ENCODE assay signal across 18 cellular contexts in genomic region chr21:14531927-14532326, GRCh38. TPM values are rescaled to one million over a fixed set of nuclear protein-coding genes. Genes with fewer than 3 reads are reported as not detected.
DNase-seq lines count a peak whose midpoint lies in the region; ATAC-seq, FAIRE-seq and TF ChIP-seq lines count a peak whose summit lies in the region.
"Had no signal": no experiment of that assay in that cellular context is flagged by ENCODE, and none has a peak within 500 bp of the region (broad histone marks: within the 10 kb centered on the region; RNA-seq: fewer than 3 reads in every experiment).

No MANE protein-coding gene starts in this region.

- 58% methylated on average over 3 of the region's 3 CpGs for WGBS in GM12878 (ENCODE audit: insufficient coverage, insufficient replicate concordance, low lambda C conversion rate, missing lambda C conversion rate)

- peaks cover 61% of the 10 kb centered on the region for H3K36me3 Mint-ChIP-seq in activated naive CD4-positive, alpha-beta T cell treated with anti-CD3 and anti-CD28 coated beads, Interleukin-2, amount 10 ng/mL, durations not matched to agents 7 days and 5 days
- peaks cover 56% of the 10 kb centered on the region for H3K36me3 Mint-ChIP-seq in stimulated activated memory B cell treated with anti-CD40 and anti-IgM and Interleukin-4, amounts not matched to agents 10 μg/mL and 1 μg/mL and 100 μg/mL, for 72 hours

- no peak for FAIRE-seq in GM12878 (lab: Jason Lieb, UNC)

- peaks cover 9% of the 10 kb centered on the region for H3K9me3 ChIP-seq in GM12878 (replicated peaks; ENCODE audit: control insufficient read depth, insufficient read depth, low read length)

- H3K27me3 Mint-ChIP-seq in activated naive CD4-positive, alpha-beta T cell treated with anti-CD3 and anti-CD28 coated beads, Interleukin-2, amount 10 ng/mL, durations not matched to agents 7 days and 5 days, result no peaks in the 10 kb centered on the region
- no peaks in the 10 kb centered on the region for H3K27me3 Mint-ChIP-seq in stimulated activated memory B cell treated with anti-CD40 and anti-IgM and Interleukin-4, amounts not matched to agents 10 μg/mL and 1 μg/mL and 100 μg/mL, for 72 hours

- CTCF ChIA-PET in activated naive CD4-positive, alpha-beta T cell treated with anti-CD3 and anti-CD28 coated beads, Interleukin-2, amount 10 ng/mL, durations not matched to agents 7 days and 5 days (lab: Charles Lee), result interaction anchor here (0.8 to 1.8 kb wide), 2 partner anchors 79 to 82 kb away, joined by 3 to 6 read pairs; no protein-coding TSS in a partner anchor
- CTCF ChIA-PET in GM12878 (lab: Yijun Ruan, JAX), result interaction anchor here (1.1 to 1.6 kb wide), 2 partner anchors 77 to 155 kb away, joined by 3 read pairs; no protein-coding TSS in a partner anchor

- peak; percentile 43 for DNase-seq in activated naive CD4-positive, alpha-beta T cell treated with Interleukin-2 at 50 U/mL for 16 hours
- DNase-seq in activated naive CD4-positive, alpha-beta T cell treated with anti-CD3 and anti-CD28 coated beads, Interleukin-2, amount 10 ng/mL, durations not matched to agents 7 days and 5 days, result no peak
- DNase-seq in NCI-H82 (lab: John Stamatoyannopoulos, UW) (peak; percentile 67), GM12878 (ENCODE audit: low read depth, low spot score) (no peak), kidney glomerular epithelial cell (lab: John Stamatoyannopoulos, UW) (no peak), EL (no peak)
- DNase-seq in stimulated activated CD8-positive, alpha-beta memory T cell treated with anti-CD3 and anti-CD28 coated beads, Interleukin-4, amount 100 ng/mL, for 48 hours, result no peak
- DNase-seq: activated CD4-positive, alpha-beta T cell treated with anti-CD3 and anti-CD28 coated beads for 1 hour; caudate nucleus; DMS153; foreskin fibroblast; HCEC 1CT; mammary epithelial cell; NCI-H1694 treated with DMSO at 0.1 percent for 48 hours; NCI-H69; occipital lobe had no signal

- SMC1A ChIA-PET in GM12878 (lab: Charles Lee; ENCODE audit: uncharacterized antibody, unreplicated experiment), result interaction anchor here (0.9 to 11.7 kb wide), 12 partner anchors 9 to 92 kb away, joined by 3 to 100 read pairs (median 4); no protein-coding TSS in a partner anchor

- ATAC-seq in GM12878, result no peak
- peak; percentile 41 for ATAC-seq in stimulated activated memory B cell treated with anti-CD40 and anti-IgM and Interleukin-4, amounts not matched to agents 10 μg/mL and 1 μg/mL and 100 μg/mL, for 72 hours

- peaks cover 71% of the 10 kb centered on the region for H3K4me1 Mint-ChIP-seq in activated naive CD4-positive, alpha-beta T cell treated with anti-CD3 and anti-CD28 coated beads, Interleukin-2, amount 10 ng/mL, durations not matched to agents 7 days and 5 days
- H3K4me1 Mint-ChIP-seq in stimulated activated memory B cell treated with anti-CD40 and anti-IgM and Interleukin-4, amounts not matched to agents 10 μg/mL and 1 μg/mL and 100 μg/mL, for 72 hours, result peaks cover 75% of the 10 kb centered on the region

- H3K9me3 Mint-ChIP-seq in activated naive CD4-positive, alpha-beta T cell treated with anti-CD3 and anti-CD28 coated beads, Interleukin-2, amount 10 ng/mL, durations not matched to agents 7 days and 5 days, result peaks cover 24% of the 10 kb centered on the region
- H3K9me3 Mint-ChIP-seq in stimulated activated memory B cell treated with anti-CD40 and anti-IgM and Interleukin-4, amounts not matched to agents 10 μg/mL and 1 μg/mL and 100 μg/mL, for 72 hours, result peaks cover 4% of the 10 kb centered on the region

- POLR2A ChIA-PET in GM12878 (lab: Charles Lee), result interaction anchor here (0.8 kb wide), 1 partner anchor 156 kb away, joined by 3 read pairs; no protein-coding TSS in a partner anchor

- H3K4me3 Mint-ChIP-seq in activated naive CD4-positive, alpha-beta T cell treated with anti-CD3 and anti-CD28 coated beads, Interleukin-2, amount 10 ng/mL, durations not matched to agents 7 days and 5 days, result no peak overlapping the region
- H3K4me3 Mint-ChIP-seq in stimulated activated memory B cell treated with anti-CD40 and anti-IgM and Interleukin-4, amounts not matched to agents 10 μg/mL and 1 μg/mL and 100 μg/mL, for 72 hours, result peak overlapping the region; percentile 67

- no peak for TF ChIP-seq POLR2A in GM12878 (IDR thresholded peaks at IDR 0.05; ENCODE audit: low read depth, low read length)

- TF ChIP-seq CTCF in GM12878 (IDR thresholded peaks at IDR 0.05 in 2 of 3, conservative IDR thresholded peaks at IDR 0.05 in 1 of 3; ENCODE audit: control insufficient read depth in 2 of 3, extremely low read depth in 1 of 3, insufficient read depth in 1 of 3, low read depth in 3 of 3, low read length in 3 of 3), result no peak

- H3K36me3 ChIP-seq in GM12878 (ENCODE audit: control insufficient read depth in 2 of 2, insufficient read depth in 2 of 2, low read length in 1 of 2), result no peaks in the 10 kb centered on the region

- H3K9ac ChIP-seq in GM12878 (ENCODE audit: control insufficient read depth, insufficient read depth, low read length), result 0 out of 2 replicates have a peak overlapping the region, but pooled peaks have one; percentile 30
- H3K9ac ChIP-seq: KMS-11 had no signal

- RAD21 ChIA-PET in GM12878 (lab: Charles Lee; ENCODE audit: unreplicated experiment), result interaction anchor here (0.8 to 5.5 kb wide), 8 partner anchors 10 to 205 kb away, joined by 3 to 60 read pairs (median 6); no protein-coding TSS in a partner anchor

- TF ChIP-seq EP300 in GM12878 (IDR thresholded peaks at IDR 0.05; ENCODE audit: borderline replicate concordance in 1 of 2, control insufficient read depth in 1 of 2, low read depth in 2 of 2, low read length in 2 of 2), result no peak

- H3K4me2 ChIP-seq in GM12878 (ENCODE audit: control insufficient read depth, insufficient read depth), result no peak overlapping the region
- H3K4me2 ChIP-seq: KMS-11 had no signal

- peaks cover 91% of the 10 kb centered on the region for H3K79me2 ChIP-seq in GM12878 (ENCODE audit: control insufficient read depth, insufficient read depth, low read length)

- intact Hi-C loops in GM12878 (cut with micrococcal nuclease; ENCODE audit: unreplicated experiment), result loop anchor here (5.0 kb wide), 4 partner anchors 60 to 230 kb away; no protein-coding TSS in a partner anchor

- no peak overlapping the region for H3K4me3 ChIP-seq in GM12878

- no peak overlapping the region for H3K27ac Mint-ChIP-seq in activated naive CD4-positive, alpha-beta T cell treated with anti-CD3 and anti-CD28 coated beads, Interleukin-2, amount 10 ng/mL, durations not matched to agents 7 days and 5 days
- H3K27ac Mint-ChIP-seq in stimulated activated memory B cell treated with anti-CD40 and anti-IgM and Interleukin-4, amounts not matched to agents 10 μg/mL and 1 μg/mL and 100 μg/mL, for 72 hours, result peak overlapping the region; percentile 99

- no peaks in the 10 kb centered on the region for H3K27me3 ChIP-seq in GM12878 (replicated peaks in 1 of 2; ENCODE audit: control insufficient read depth in 2 of 2, insufficient read depth in 2 of 2, low read length in 1 of 2)

- no TSS peak for BruUV-seq in GM12878 (replicated peaks; lab: Mats Ljungman, UMichigan)

- H3K4me1 ChIP-seq in GM12878 (ENCODE audit: control insufficient read depth, insufficient read depth, low read length), result peaks cover 20% of the 10 kb centered on the region

- in situ Hi-C loops in GM12878 (cut with MboI), result loop anchor here (5.0 kb wide), 2 partner anchors 80 to 155 kb away; no protein-coding TSS in a partner anchor

- no peak overlapping the region for H2AFZ ChIP-seq in GM12878 (ENCODE audit: control insufficient read depth, low read depth, low read length)

- no peaks in the 10 kb centered on the region for H4K20me1 ChIP-seq in GM12878 (ENCODE audit: control insufficient read depth, insufficient read depth)

- H3K27ac ChIP-seq in GM12878 (ENCODE audit: control insufficient read depth, insufficient read depth), result peak overlapping the region; percentile 13; the same call in 1 of the 2 replicates
- H3K27ac ChIP-seq: KMS-11 had no signal

- no peak for TF ChIP-seq RAD21 in GM12878 (IDR thresholded peaks at IDR 0.05; ENCODE audit: insufficient read depth, low read depth, low read length)

TF ChIP-seq in GM12878, 131 proteins besides CTCF, POLR2A, EP300 and RAD21 (continues in another document):
- TF ChIP-seq, protein P1, sequence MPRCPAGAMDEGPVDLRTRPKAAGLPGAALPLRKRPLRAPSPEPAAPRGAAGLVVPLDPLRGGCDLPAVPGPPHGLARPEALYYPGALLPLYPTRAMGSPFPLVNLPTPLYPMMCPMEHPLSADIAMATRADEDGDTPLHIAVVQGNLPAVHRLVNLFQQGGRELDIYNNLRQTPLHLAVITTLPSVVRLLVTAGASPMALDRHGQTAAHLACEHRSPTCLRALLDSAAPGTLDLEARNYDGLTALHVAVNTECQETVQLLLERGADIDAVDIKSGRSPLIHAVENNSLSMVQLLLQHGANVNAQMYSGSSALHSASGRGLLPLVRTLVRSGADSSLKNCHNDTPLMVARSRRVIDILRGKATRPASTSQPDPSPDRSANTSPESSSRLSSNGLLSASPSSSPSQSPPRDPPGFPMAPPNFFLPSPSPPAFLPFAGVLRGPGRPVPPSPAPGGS (IDR thresholded peaks at IDR 0.05; ENCODE audit: borderline replicate concordance, insufficient read depth, low read depth, low read length, poor library complexity, severe bottlenecking), result peak; percentile 27

RNA-seq across cellular contexts. Expression of gene SAMSN1, which starts 14.2 kb away (rescaled TPM):
- total RNA-seq in GM12878 (2013; cell fraction: nucleolus; rRNA removed), result 258 and 276 TPM in 2 replicates
- total RNA-seq in GM12878 (2014; rRNA removed) (42.2 and 59.8 TPM in 2 replicates), GM12878 (2014; rRNA removed; fragmentation: Illumina TruSeq; extraction: Trizol) (85.6 and 86.2 TPM in 2 replicates), GM12878 (2021) (40.0 and 45.5 TPM in 2 replicates)
- polyA plus RNA-seq in GM12878 (2011; ENCODE audit: low read depth), result 26.8 TPM
- polyA plus RNA-seq in GM12878 (2011; rRNA removed) (23.2 and 34.1 TPM in 2 replicates), GM12878 (2014; fragmentation: Illumina TruSeq; extraction: Trizol) (84.1 and 112 TPM in 2 replicates), GM12878 (2014; fragmentation: Nextera tagmentation; extraction: Ambion mirVana) (100 to 1,000 TPM in 1 of 2 experiments, 10 to 100 TPM in 1; 90.4 to 102 TPM), GM12878 (2014; rRNA removed) (38.0 and 45.2 TPM in 2 replicates), GM12878 (2016; fragmentation: Nextera tagmentation; extraction: Ambion mirVana) (10 to 100 TPM; 39.5 to 44.5 TPM)
- 5.8 and 6.9 TPM in 2 replicates for polyA plus RNA-seq in GM12878 (2011; cell fraction: cytosol; rRNA removed)
- polyA plus RNA-seq in GM12878 (2011; cell fraction: nucleus; rRNA removed), result 11.4 and 11.5 TPM in 2 replicates
- 37.7 and 72.2 TPM in 2 replicates for polyA plus RNA-seq in GM12878 (2012)
- polyA minus RNA-seq in GM12878 (2011; rRNA and poly(A)+ RNA removed), result 8.3 and 15.2 TPM in 2 replicates
- 3.3 and 9.0 TPM in 2 replicates for polyA minus RNA-seq in GM12878 (2011; cell fraction: cytosol; rRNA and poly(A)+ RNA removed)
- 7.1 and 7.3 TPM in 2 replicates for polyA minus RNA-seq in GM12878 (2011; cell fraction: nucleus; rRNA and poly(A)+ RNA removed)
- total RNA-seq: mammary epithelial cell had no signal
- polyA plus RNA-seq: mammary epithelial cell had no signal

Comparison
In these comparisons a context has a peak if more than half of its experiments do, and no peak if none do; other contexts are left out.
1. DNase-seq: peak in activated naive CD4-positive, alpha-beta T cell treated with Interleukin-2 at 50 U/mL for 16 hours (single experiment) and NCI-H82 (single experiment); none in activated naive CD4-positive, alpha-beta T cell treated with anti-CD3 and anti-CD28 coated beads, Interleukin-2, amount 10 ng/mL, durations not matched to agents 7 days and 5 days (single experiment), GM12878 (single experiment), kidney glomerular epithelial cell (single experiment), EL (single experiment) and stimulated activated CD8-positive, alpha-beta memory T cell treated with anti-CD3 and anti-CD28 coated beads, Interleukin-4, amount 100 ng/mL, for 48 hours (single experiment).